ENCODE assay signal across 8 cellular contexts in the genomic region with DNA sequence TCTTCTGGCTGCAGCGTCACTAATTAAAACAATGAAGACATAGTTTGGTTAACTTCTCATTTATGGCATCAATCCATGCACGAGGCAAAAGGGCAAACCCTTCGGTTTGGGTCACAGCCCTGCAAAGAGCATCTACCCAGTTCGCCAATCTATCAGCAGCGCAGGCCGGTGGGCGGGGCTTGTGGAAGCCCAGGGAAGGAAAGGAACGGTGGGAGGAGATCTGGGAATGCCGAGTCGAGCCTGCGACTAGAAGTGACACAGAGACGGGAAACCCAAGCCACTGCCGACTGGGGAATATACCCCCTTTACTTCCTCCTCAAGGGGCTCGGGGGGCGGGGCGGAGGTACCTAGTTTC. TPM values are rescaled to one million over a fixed set of nuclear protein-coding genes. Genes with fewer than 3 reads are reported as not detected.
DNase-seq lines count a peak whose midpoint lies in the region; TF ChIP-seq lines count a peak whose summit lies in the region.

No MANE protein-coding gene starts in this region.

- intact Hi-C loops in prostate gland (cut with DNase I): no loop called here

- no peak for TF ChIP-seq POLR2A in prostate gland (IDR thresholded peaks at IDR 0.05)

- WGBS in prostate gland: under 1% methylated on average over 16 of the region's 16 CpGs

- DNase-seq in G401 (ENCODE audit: low spot score) (peak; percentile 88), H7 (peak; percentile 75), LoVo (ENCODE audit: low spot score) (peak; percentile 94), SHP77 (lab: John Stamatoyannopoulos, UW) (peak; percentile 90 to 96), hepatic stellate cell (ENCODE audit: low spot score) (peak; percentile 70), prostate gland (ENCODE audit: low spot score) (peak; percentile 78), retina (no peak)

- H3K27me3 ChIP-seq in H7 (ENCODE audit: control insufficient read depth, insufficient read depth, low read length) (no peaks in the 10 kb centered on the region), prostate gland (replicated peaks; ENCODE audit: insufficient read depth) (no peaks in the 10 kb centered on the region)

- H3K36me3 ChIP-seq in H7 (replicated peaks; ENCODE audit: control insufficient read depth, insufficient read depth, low read length) (no peaks in the 10 kb centered on the region), prostate gland (no peaks in the 10 kb centered on the region)

- in situ Hi-C loops in G401 (cut with HindIII; ENCODE audit: low sequenced_read_pairs): no loop called here

- no peaks in the 10 kb centered on the region for H3K4me1 ChIP-seq in prostate gland (replicated peaks)

- peak overlapping the region; percentile 84 for H3K4me3 ChIP-seq in H7 (ENCODE audit: insufficient read depth, low read depth, low read length)
- H3K4me3 ChIP-seq in prostate gland: peak overlapping the region; percentile 75 to 87

- peak overlapping the region; percentile 97 for H3K27ac ChIP-seq in angular gyrus (ENCODE audit: low read depth, low read length)
- H3K27ac ChIP-seq in prostate gland: peak overlapping the region; percentile 83 to 87

- no peaks in the 10 kb centered on the region for H3K9me3 ChIP-seq in prostate gland

- TF ChIP-seq CTCF in prostate gland (IDR thresholded peaks at IDR 0.05): no peak

RNA-seq across cellular contexts. Expression of gene KICS2, which starts 0.5 kb away (rescaled TPM):
- total RNA-seq in G401 (2014; rRNA removed; shearing (Covaris generic)): 1.9 and 9.6 TPM in 2 replicates
- 9.7 and 12.5 TPM in 2 replicates for total RNA-seq in H7 (2014; rRNA removed; shearing (Covaris generic))
- 10 to 100 TPM in 1 of 2 donors, 1 to 10 TPM in 1; 6.8 to 18.2 TPM for total RNA-seq in prostate gland
